34 cellular contexts compared by ENCODE assay signal in the genomic region with DNA sequence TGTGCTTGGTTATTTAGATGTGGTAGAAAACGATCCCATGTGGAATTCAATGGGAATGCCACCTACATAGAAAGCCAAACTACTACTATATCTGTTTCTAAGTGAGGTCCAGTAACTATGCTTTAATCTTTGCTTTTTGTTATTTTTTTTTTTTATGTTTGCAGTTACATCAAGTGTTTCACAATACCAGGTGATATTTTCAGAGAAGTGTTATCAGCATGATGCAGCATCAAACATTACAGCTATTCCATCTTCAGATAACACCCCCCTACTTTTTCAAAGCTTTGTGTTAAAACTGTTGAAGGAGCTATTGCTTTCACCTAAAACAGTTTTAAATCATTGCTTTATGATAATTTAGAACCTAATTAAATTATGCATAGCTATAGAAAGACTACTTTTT.
"Had no signal": no experiment of that assay in that cellular context is flagged by ENCODE, and none has a peak within 500 bp of the region (broad histone marks: within the 10 kb centered on the region; RNA-seq: fewer than 3 reads in every experiment).

No MANE protein-coding gene starts in this region.

- H3K4me1 Mint-ChIP-seq: activated B cell treated with CpG ODN at 0.5 μM for 24 hours; activated CD4-positive, alpha-beta T cell treated with anti-CD3 and anti-CD28 coated beads, Interleukin-2, amount 10 ng/mL, durations not matched to agents 24 days and 14 days; activated CD8-positive, alpha-beta memory T cell treated with anti-CD3 and anti-CD28 coated beads, Interleukin-2, amount 10 ng/mL, durations not matched to agents 7 days and 5 days; activated naive CD8-positive, alpha-beta T cell treated with anti-CD3 and anti-CD28 coated beads for 36 hours; brain; central memory CD8-positive, alpha-beta T cell had no signal

- H3K4me3 Mint-ChIP-seq: activated B cell treated with CpG ODN at 0.5 μM for 24 hours; activated CD4-positive, alpha-beta memory T cell treated with anti-CD3 and anti-CD28 coated beads for 36 hours; activated CD4-positive, alpha-beta T cell treated with anti-CD3 and anti-CD28 coated beads, Interleukin-2, amount 10 ng/mL, durations not matched to agents 24 days and 14 days; activated CD8-positive, alpha-beta memory T cell treated with anti-CD3 and anti-CD28 coated beads, Interleukin-2, amount 10 ng/mL, durations not matched to agents 7 days and 5 days; activated CD8-positive, alpha-beta T cell treated with anti-CD3 and anti-CD28 coated beads, Interleukin-2, amount 10 ng/mL, durations not matched to agents 7 days and 5 days; activated naive CD4-positive, alpha-beta T cell treated with anti-CD3 and anti-CD28 coated beads for 36 hours; activated naive CD8-positive, alpha-beta T cell treated with anti-CD3 and anti-CD28 coated beads for 36 hours; activated T-cell treated with anti-CD3 and anti-CD28 coated beads, Interleukin-2, amount 50 U/mL, for 24 hours; brain; central memory CD8-positive, alpha-beta T cell; T-helper 1 cell treated with Interleukin-12 subunit alpha and Interleukin-12 subunit beta and Interleukin-4 antibody, amounts not matched to agents 30 μg/mL and 1 μg/mL, for 36 hours; T-helper 2 cell treated with Interferon-gamma antibody and Interleukin-4, amounts not matched to agents 5 μg/mL and 100 μg/mL, for 36 hours had no signal

- H3K4me1 ChIP-seq: adrenal gland, ascending aorta had no signal

- H3K4me3 ChIP-seq: adrenal gland, ascending aorta, cardiac muscle cell had no signal

- H3K27me3 ChIP-seq: adrenal gland, ascending aorta, cardiac muscle cell had no signal

- DNase-seq: activated B cell treated with CpG ODN at 0.5 μM for 24 hours; activated CD4-positive, alpha-beta memory T cell treated with anti-CD3 and anti-CD28 coated beads for 36 hours; activated CD4-positive, alpha-beta T cell treated with anti-CD3 and anti-CD28 coated beads for 4 hours; activated CD4-positive, alpha-beta T cell treated with anti-CD3 and anti-CD28 coated beads, Interleukin-2, amount 10 ng/mL, durations not matched to agents 24 days and 14 days; activated CD4-positive, alpha-beta T cell treated with anti-CD3 and anti-CD28 coated beads, Interleukin-2, amount 50 U/mL, for 1 hour; activated CD4-positive, alpha-beta T cell treated with anti-CD3 and anti-CD28 coated beads, Interleukin-2, amount 50 U/mL, for 4 hours; activated CD4-positive, CD25-positive, alpha-beta regulatory T cell treated with anti-CD3 and anti-CD28 coated beads, Interleukin-2, amount 50 U/mL, for 72 hours; activated CD8-positive, alpha-beta memory T cell treated with anti-CD3 and anti-CD28 coated beads for 24 hours; activated CD8-positive, alpha-beta memory T cell treated with anti-CD3 and anti-CD28 coated beads, Interleukin-2, amount 10 ng/mL, durations not matched to agents 7 days and 5 days; activated CD8-positive, alpha-beta memory T cell treated with anti-CD3 and anti-CD28 coated beads, Interleukin-2, amount 50 U/mL, for 48 hours; activated CD8-positive, alpha-beta T cell treated with anti-CD3 and anti-CD28 coated beads, Interleukin-2, amount 10 ng/mL, durations not matched to agents 7 days and 5 days; activated effector memory CD4-positive, alpha-beta T cell treated with Interleukin-2 at 50 U/mL for 16 hours; activated gamma-delta T cell; activated naive CD4-positive, alpha-beta T cell; activated naive CD4-positive, alpha-beta T cell treated with anti-CD3 and anti-CD28 coated beads for 36 hours; activated naive CD4-positive, alpha-beta T cell treated with anti-CD3 and anti-CD28 coated beads, Interleukin-2, amount 50 U/mL, for 16 hours; activated naive CD8-positive, alpha-beta T cell treated with anti-CD3 and anti-CD28 coated beads for 36 hours; activated T-cell treated with anti-CD3 and anti-CD28 coated beads, Interleukin-2, amount 50 U/mL, for 24 hours; activated T-cell treated with anti-CD3 and anti-CD28 coated beads, Interleukin-2, amount 50 U/mL, for 48 hours; adrenal gland; anterior cingulate cortex; caudate nucleus; T-helper 1 cell; T-helper 2 cell; T-helper 9 cell had no signal

- H3K27ac Mint-ChIP-seq: activated B cell treated with CpG ODN at 0.5 μM for 24 hours; activated CD4-positive, alpha-beta memory T cell treated with anti-CD3 and anti-CD28 coated beads for 36 hours; activated CD4-positive, alpha-beta T cell treated with anti-CD3 and anti-CD28 coated beads, Interleukin-2, amount 10 ng/mL, durations not matched to agents 24 days and 14 days; activated CD8-positive, alpha-beta memory T cell treated with anti-CD3 and anti-CD28 coated beads, Interleukin-2, amount 10 ng/mL, durations not matched to agents 7 days and 5 days; activated CD8-positive, alpha-beta T cell treated with anti-CD3 and anti-CD28 coated beads, Interleukin-2, amount 10 ng/mL, durations not matched to agents 7 days and 5 days; activated naive CD4-positive, alpha-beta T cell treated with anti-CD3 and anti-CD28 coated beads for 36 hours; activated naive CD4-positive, alpha-beta T cell treated with anti-CD3 and anti-CD28 coated beads, Interleukin-2, amount 50 U/mL, for 72 hours; activated naive CD8-positive, alpha-beta T cell treated with anti-CD3 and anti-CD28 coated beads for 36 hours; activated T-cell treated with anti-CD3 and anti-CD28 coated beads, Interleukin-2, amount 50 U/mL, for 24 hours; activated T-helper 2 cell treated with anti-CD3 and anti-CD28 coated beads, Interferon-gamma antibody, Interleukin-2, Interleukin-4, amounts not matched to agents 10 μg/mL and 5 μg/mL and 100 μg/mL, durations not matched to agents 14 hours and 24 hours and 36 hours; brain; T-helper 1 cell treated with Interleukin-12 subunit alpha and Interleukin-12 subunit beta and Interleukin-4 antibody, amounts not matched to agents 30 μg/mL and 1 μg/mL, for 36 hours; T-helper 2 cell treated with Interferon-gamma antibody and Interleukin-4, amounts not matched to agents 5 μg/mL and 100 μg/mL, for 36 hours had no signal

- H3K27me3 Mint-ChIP-seq: activated B cell treated with CpG ODN at 0.5 μM for 24 hours; activated CD4-positive, alpha-beta memory T cell treated with anti-CD3 and anti-CD28 coated beads for 36 hours; activated CD8-positive, alpha-beta memory T cell treated with anti-CD3 and anti-CD28 coated beads, Interleukin-2, amount 10 ng/mL, durations not matched to agents 7 days and 5 days; activated naive CD8-positive, alpha-beta T cell treated with anti-CD3 and anti-CD28 coated beads for 36 hours; activated T-cell treated with anti-CD3 and anti-CD28 coated beads, Interleukin-2, amount 50 U/mL, for 24 hours; brain had no signal

- H3K9me3 ChIP-seq: adrenal gland, ascending aorta had no signal

- H3K9me3 Mint-ChIP-seq: activated B cell treated with CpG ODN at 0.5 μM for 24 hours; activated CD4-positive, alpha-beta memory T cell treated with anti-CD3 and anti-CD28 coated beads for 36 hours; activated CD4-positive, alpha-beta T cell treated with anti-CD3 and anti-CD28 coated beads, Interleukin-2, amount 10 ng/mL, durations not matched to agents 24 days and 14 days; activated naive CD4-positive, alpha-beta T cell treated with anti-CD3 and anti-CD28 coated beads for 36 hours; activated naive CD4-positive, alpha-beta T cell treated with anti-CD3 and anti-CD28 coated beads, Interleukin-2, amount 50 U/mL, for 72 hours; activated naive CD8-positive, alpha-beta T cell treated with anti-CD3 and anti-CD28 coated beads for 36 hours; activated T-cell treated with anti-CD3 and anti-CD28 coated beads, Interleukin-2, amount 50 U/mL, for 24 hours; activated T-helper 2 cell treated with anti-CD3 and anti-CD28 coated beads, Interferon-gamma antibody, Interleukin-2, Interleukin-4, amounts not matched to agents 10 μg/mL and 5 μg/mL and 100 μg/mL, durations not matched to agents 14 hours and 24 hours and 36 hours; central memory CD8-positive, alpha-beta T cell; T-helper 1 cell treated with Interleukin-12 subunit alpha and Interleukin-12 subunit beta and Interleukin-4 antibody, amounts not matched to agents 30 μg/mL and 1 μg/mL, for 36 hours; T-helper 2 cell treated with Interferon-gamma antibody and Interleukin-4, amounts not matched to agents 5 μg/mL and 100 μg/mL, for 36 hours had no signal

- H3K36me3 Mint-ChIP-seq: activated CD4-positive, alpha-beta memory T cell treated with anti-CD3 and anti-CD28 coated beads for 36 hours; activated CD8-positive, alpha-beta memory T cell treated with anti-CD3 and anti-CD28 coated beads, Interleukin-2, amount 10 ng/mL, durations not matched to agents 7 days and 5 days; activated naive CD4-positive, alpha-beta T cell treated with anti-CD3 and anti-CD28 coated beads, Interleukin-2, amount 50 U/mL, for 72 hours; activated naive CD8-positive, alpha-beta T cell treated with anti-CD3 and anti-CD28 coated beads for 36 hours; brain had no signal

- H3K27ac ChIP-seq: adrenal gland, ascending aorta, cardiac muscle cell, VCaP had no signal

- H3K36me3 ChIP-seq: adrenal gland, ascending aorta, cardiac muscle cell had no signal
